Comparison of ENCODE assay signal across 19 cellular contexts in the genomic region with DNA sequence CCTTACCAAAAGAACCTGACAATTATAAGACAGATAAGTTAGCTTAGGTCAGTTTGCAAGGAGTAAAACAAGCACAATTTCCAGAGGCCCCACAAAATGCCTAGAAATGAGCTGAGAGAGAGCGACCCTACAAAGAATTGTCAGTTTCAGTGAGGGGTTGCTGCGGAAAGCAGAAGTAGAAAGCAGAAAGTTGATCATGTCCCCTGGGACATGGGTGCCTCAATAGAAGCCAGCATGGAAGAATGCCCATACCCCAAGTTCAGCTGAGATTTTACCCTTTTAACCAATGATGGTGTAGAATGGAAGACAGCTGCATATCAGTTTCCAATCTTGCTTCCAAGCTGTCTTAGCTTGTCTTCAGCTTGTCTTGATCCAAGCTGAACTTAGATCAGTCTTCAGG.
"Had no signal": no experiment of that assay in that cellular context is flagged by ENCODE, and none has a peak within 500 bp of the region (broad histone marks: within the 10 kb centered on the region; RNA-seq: fewer than 3 reads in every experiment).

No MANE protein-coding gene starts in this region.

- H3K4me1 ChIP-seq: colonic mucosa, foreskin keratinocyte, heart left ventricle, spleen had no signal

- H3K4me1 Mint-ChIP-seq: neural crest cell had no signal

- H3K9me3 ChIP-seq: colonic mucosa, heart left ventricle, spleen had no signal

- H3K27ac ChIP-seq: colonic mucosa, foreskin keratinocyte, heart left ventricle, spleen had no signal

- H3K4me3 Mint-ChIP-seq: endodermal cell; naive thymus-derived CD8-positive, alpha-beta T cell; neural crest cell had no signal

- H3K36me3 ChIP-seq: colonic mucosa, heart left ventricle, spleen had no signal

- H3K27me3 ChIP-seq: colonic mucosa had no signal

- H3K27ac Mint-ChIP-seq: endodermal cell; naive thymus-derived CD8-positive, alpha-beta T cell had no signal

- DNase-seq: colonic mucosa; effector CD4-positive, alpha-beta T cell; endodermal cell; erythroblast; foreskin keratinocyte; heart left ventricle; hippocampal formation; left colon; left ventricle myocardium superior; naive thymus-derived CD8-positive, alpha-beta T cell; posterior cingulate gyrus; spleen; stimulated activated CD4-positive, alpha-beta T cell treated with anti-CD3 and anti-CD28 coated beads, Interleukin-15, amount 100 ng/mL, for 24 hours; stimulated activated CD4-positive, alpha-beta T cell treated with anti-CD3 and anti-CD28 coated beads, Interleukin-1b, Interleukin-23, amount 100 ng/mL, for 48 hours; stimulated activated CD4-positive, alpha-beta T cell treated with anti-CD3 and anti-CD28 coated beads, Interleukin-4, amount 100 ng/mL, for 24 hours; stimulated activated naive CD4-positive, alpha-beta T cell; trophoblast cell had no signal

- ATAC-seq: foreskin keratinocyte; heart left ventricle; left colon; left ventricle myocardium superior; naive thymus-derived CD8-positive, alpha-beta T cell; sciatic nerve had no signal

- H3K4me3 ChIP-seq: colonic mucosa, heart left ventricle, spleen had no signal

- H3K9me3 Mint-ChIP-seq: endodermal cell; naive thymus-derived CD8-positive, alpha-beta T cell; neural crest cell had no signal

- H3K36me3 Mint-ChIP-seq: naive thymus-derived CD8-positive, alpha-beta T cell had no signal
